In the genomic region with DNA sequence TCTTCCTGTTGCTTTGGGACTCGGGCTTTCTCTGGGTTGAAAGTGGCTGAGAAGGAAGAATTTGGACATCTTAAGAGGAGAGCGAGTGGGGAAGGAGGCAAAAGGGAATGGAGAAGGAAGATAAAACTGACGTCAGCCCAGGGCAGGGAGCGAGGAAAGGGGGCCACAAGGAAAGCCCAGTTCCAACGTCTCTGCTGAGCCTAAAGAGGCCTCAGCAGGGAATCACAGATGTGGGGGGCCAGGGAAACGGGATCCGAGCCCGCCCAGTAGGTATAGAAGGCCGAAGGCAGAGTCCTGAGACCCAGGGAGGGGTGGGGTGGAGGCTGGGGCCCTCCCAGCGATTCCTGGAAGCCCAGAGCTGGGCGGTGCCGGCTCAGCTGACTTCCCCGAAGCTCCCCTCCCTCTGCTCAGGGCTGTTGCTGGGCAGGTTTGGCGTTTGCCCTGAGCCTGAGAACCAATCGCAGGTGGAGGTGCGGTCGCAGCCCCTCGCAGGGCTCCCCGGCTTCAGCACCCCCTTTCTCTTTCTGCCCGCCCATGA, we compare ENCODE assay signal across 8 cellular contexts. TPM values are rescaled to one million over a fixed set of nuclear protein-coding genes. Genes with fewer than 3 reads are reported as not detected.
DNase-seq lines count a peak whose midpoint lies in the region; ATAC-seq, FAIRE-seq and TF ChIP-seq lines count a peak whose summit lies in the region.

No MANE protein-coding gene starts in this region.

- peak; percentile 32 for ATAC-seq in HG02852 (IDR thresholded peaks at IDR 0.05; ENCODE audit: unreplicated experiment)

- H3K27ac ChIP-seq in layer of hippocampus (ENCODE audit: low read depth, low read length), result peak overlapping the region; percentile 99

- peak; percentile 86 for FAIRE-seq in GM12891 (lab: Jason Lieb, UNC)

- no peak for TF ChIP-seq POLR2A in GM12891 (IDR thresholded peaks at IDR 0.05; ENCODE audit: low read depth, low read length)

- no peaks in the 10 kb centered on the region for H3K27me3 ChIP-seq in layer of hippocampus (ENCODE audit: control insufficient read depth, insufficient read depth, low read length)

- H3K4me3 ChIP-seq in choroid plexus epithelial cell (ENCODE audit: low read depth, low read length), result peak overlapping the region; percentile 58

- DNase-seq in GM12891 (ENCODE audit: insufficient read length, low spot score) (no peak), NCI-H226 (peak; percentile 92), choroid plexus epithelial cell (ENCODE audit: low read depth) (peak; percentile 98), middle frontal gyrus (ENCODE audit: extremely low spot score, low spot score) (no peak)
- peak; percentile 90 for DNase-seq in activated CD4-positive, alpha-beta T cell treated with anti-CD3 and anti-CD28 coated beads for 4 hours
- DNase-seq in stimulated activated CD4-positive, alpha-beta T cell treated with anti-CD3 and anti-CD28 coated beads, Interleukin-1b, Interleukin-23, amount 100 ng/mL, for 24 hours (ENCODE audit: low read depth in 4 of 4, low spot score in 1 of 4), result peak; percentile 70 to 86 (median 77)

- no peak for TF ChIP-seq CTCF in choroid plexus epithelial cell (conservative IDR thresholded peaks at IDR 0.05; ENCODE audit: low read depth, low read length)

TF ChIP-seq in GM12891, 5 proteins besides CTCF, POLR2A, EP300 and RAD21:
- no peak for TF ChIP-seq SPI1 (IDR thresholded peaks at IDR 0.05; ENCODE audit: low read depth, low read length)
- TF ChIP-seq POU2F2 (IDR thresholded peaks at IDR 0.05; ENCODE audit: low read depth, low read length), result no peak
- TF ChIP-seq TAF1 (IDR thresholded peaks at IDR 0.05; ENCODE audit: low read depth, low read length), result 0 out of 2 replicates have a peak, but pooled peaks have one; percentile 9
- no peak for TF ChIP-seq PAX5 (IDR thresholded peaks at IDR 0.05; ENCODE audit: insufficient read depth, low read length, severe bottlenecking)

RNA-seq across cellular contexts. Expression of a gene that starts 12.7 kb away (rescaled TPM):
- polyA plus RNA-seq in GM12891 (2012; ENCODE audit: low read depth, missing spikeins), result 0.06 TPM

RNA-seq across cellular contexts. Expression of a gene that starts 17.5 kb away (rescaled TPM):
- polyA plus RNA-seq in GM12891 (2012; ENCODE audit: low read depth, missing spikeins), result 123 TPM

RNA-seq across cellular contexts. Expression of a gene that starts 46.3 kb away (rescaled TPM):
- not detected for polyA plus RNA-seq in GM12891 (2012; ENCODE audit: low read depth, missing spikeins)

RNA-seq across cellular contexts. Expression of a gene that starts 54.0 kb away (rescaled TPM):
- polyA plus RNA-seq in GM12891 (2012; ENCODE audit: low read depth, missing spikeins), result 0.56 TPM

Comparison
In these comparisons a context has a peak if more than half of its experiments do, and no peak if none do; other contexts are left out.
1. DNase-seq: peak in NCI-H226 (single experiment), activated CD4-positive, alpha-beta T cell treated with anti-CD3 and anti-CD28 coated beads for 4 hours (2 of 2), choroid plexus epithelial cell (single experiment) and stimulated activated CD4-positive, alpha-beta T cell treated with anti-CD3 and anti-CD28 coated beads, Interleukin-1b, Interleukin-23, amount 100 ng/mL, for 24 hours (4 of 4); none in GM12891 (single experiment) and middle frontal gyrus (single experiment).